9 cellular contexts compared by ENCODE assay signal in the genomic region with DNA sequence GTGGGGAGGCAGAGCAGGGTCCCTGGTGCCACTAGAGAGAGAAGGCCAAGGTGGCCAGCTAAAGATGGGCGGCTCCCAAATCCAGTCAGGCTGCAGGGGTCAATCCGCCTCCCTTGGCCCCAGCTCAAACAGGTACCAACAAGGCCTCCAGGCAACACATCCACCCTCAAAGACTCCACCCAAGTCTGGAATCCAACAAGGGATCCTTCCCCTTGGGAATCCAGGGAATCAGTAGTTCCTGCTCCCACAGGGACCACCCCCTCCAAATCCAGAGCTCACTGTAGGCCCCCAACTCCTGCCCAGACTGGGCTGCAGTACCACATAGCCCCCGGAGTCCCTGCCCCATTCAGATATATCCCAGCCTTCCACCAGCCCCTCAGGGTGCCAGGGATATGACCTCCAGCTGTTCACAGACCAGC. TPM values are rescaled to one million over a fixed set of nuclear protein-coding genes. Genes with fewer than 3 reads are reported as not detected.
DNase-seq lines count a peak whose midpoint lies in the region; FAIRE-seq and TF ChIP-seq lines count a peak whose summit lies in the region.
"Had no signal": no experiment of that assay in that cellular context is flagged by ENCODE, and none has a peak within 500 bp of the region (broad histone marks: within the 10 kb centered on the region; RNA-seq: fewer than 3 reads in every experiment).

No MANE protein-coding gene starts in this region.

- H3K27ac Mint-ChIP-seq in Calu3 (ENCODE audit: unreplicated experiment), result peak overlapping the region; percentile 92

- CTCF ChIA-PET in Calu3 (lab: Charles Lee), result interaction anchor here (0.6 to 1.4 kb wide), 4 partner anchors 8 to 130 kb away, joined by 3 to 5 read pairs (median 4); no protein-coding TSS in a partner anchor

- no peak for DNase-seq in Calu3
- DNase-seq in fibroblast of villous mesenchyme (ENCODE audit: low read depth), result no peak
- DNase-seq in retinal pigment epithelial cell (ENCODE audit: low read depth), result no peak
- DNase-seq in DMS 273 (lab: John Stamatoyannopoulos, UW; ENCODE audit: unreplicated experiment), result no peak
- no peak for DNase-seq in H54 (ENCODE audit: insufficient read length, low spot score)
- no peak for DNase-seq in stimulated activated naive CD4-positive, alpha-beta T cell (lab: John Stamatoyannopoulos, UW)
- DNase-seq in GM19238 (ENCODE audit: insufficient read length, low spot score), result no peak
- DNase-seq: activated CD4-positive, alpha-beta T cell treated with anti-CD3 and anti-CD28 coated beads for 4 hours had no signal

- H3K27me3 Mint-ChIP-seq in Calu3 (ENCODE audit: unreplicated experiment), result no peaks in the 10 kb centered on the region

- H3K4me3 ChIP-seq in WI38 (ENCODE audit: low read depth, low read length), result peak overlapping the region; percentile 29
- H3K4me3 ChIP-seq in fibroblast of villous mesenchyme (ENCODE audit: low read depth, low read length), result peak overlapping the region; percentile 90
- peak overlapping the region; percentile 85 for H3K4me3 ChIP-seq in retinal pigment epithelial cell (ENCODE audit: low read length)

- intact Hi-C loops in Calu3 (cut with micrococcal nuclease; ENCODE audit: unreplicated experiment), result no loop called here

- peaks cover 81% of the 10 kb centered on the region for H3K36me3 Mint-ChIP-seq in Calu3 (ENCODE audit: insufficient read depth, unreplicated experiment)

- peaks cover 33% of the 10 kb centered on the region for H3K4me1 Mint-ChIP-seq in Calu3 (ENCODE audit: low read depth, unreplicated experiment)

- FAIRE-seq in H54 (lab: Jason Lieb, UNC), result no peak

- no peak for TF ChIP-seq POLR2A in H54 (IDR thresholded peaks at IDR 0.05; ENCODE audit: low read depth, low read length)

- TF ChIP-seq CTCF in Calu3 (IDR thresholded peaks at IDR 0.05; ENCODE audit: unreplicated experiment) (no peak), WI38 (IDR thresholded peaks at IDR 0.05; ENCODE audit: low read depth, low read length) (no peak), fibroblast of villous mesenchyme (IDR thresholded peaks at IDR 0.05; ENCODE audit: insufficient read depth, low read depth, low read length) (no peak), retinal pigment epithelial cell (conservative IDR thresholded peaks at IDR 0.05; ENCODE audit: low read depth, low read length) (no peak)

- peak overlapping the region; percentile 92 for H3K4me3 Mint-ChIP-seq in Calu3 (ENCODE audit: low read depth, unreplicated experiment)

- no peaks in the 10 kb centered on the region for H3K9me3 Mint-ChIP-seq in Calu3 (ENCODE audit: low read depth, unreplicated experiment)

- no TSS peak for BruUV-seq in Calu3 (replicated peaks; lab: Mats Ljungman, UMichigan)

RNA-seq across cellular contexts. Expression of a gene that starts 3.3 kb away (rescaled TPM):
- total RNA-seq in Calu3 (2022), result 100 and 124 TPM in 2 replicates
- 27.6 and 32.5 TPM in 2 replicates for total RNA-seq in fibroblast of villous mesenchyme

RNA-seq across cellular contexts. Expression of a gene that starts 9.2 kb away (rescaled TPM):
- total RNA-seq in Calu3 (2022), result 58.8 and 60.6 TPM in 2 replicates
- 16.8 and 21.2 TPM in 2 replicates for total RNA-seq in fibroblast of villous mesenchyme

RNA-seq across cellular contexts. Expression of a gene that starts 17.5 kb away (rescaled TPM):
- total RNA-seq in Calu3 (2022) (72.6 and 75.5 TPM in 2 replicates), fibroblast of villous mesenchyme (23.7 and 26.7 TPM in 2 replicates)

RNA-seq across cellular contexts. Expression of a gene that starts 31.5 kb away (rescaled TPM):
- total RNA-seq in Calu3 (2022) (25.4 and 32.3 TPM in 2 replicates), fibroblast of villous mesenchyme (14.8 and 20.3 TPM in 2 replicates)

RNA-seq across cellular contexts. Expression of a gene that starts 34.1 kb away (rescaled TPM):
- 67.5 and 78.3 TPM in 2 replicates for total RNA-seq in Calu3 (2022)
- 14.8 and 15.1 TPM in 2 replicates for total RNA-seq in fibroblast of villous mesenchyme

Comparison
In these comparisons a context has a peak if more than half of its experiments do, and no peak if none do; other contexts are left out.
1. H3K4me3 ChIP-seq: peak in every context shown above with its lines; median percentile 90 in fibroblast of villous mesenchyme; 85 in retinal pigment epithelial cell; 29 in WI38.